Comparison of ENCODE assay signal across 25 cellular contexts in the genomic region with DNA sequence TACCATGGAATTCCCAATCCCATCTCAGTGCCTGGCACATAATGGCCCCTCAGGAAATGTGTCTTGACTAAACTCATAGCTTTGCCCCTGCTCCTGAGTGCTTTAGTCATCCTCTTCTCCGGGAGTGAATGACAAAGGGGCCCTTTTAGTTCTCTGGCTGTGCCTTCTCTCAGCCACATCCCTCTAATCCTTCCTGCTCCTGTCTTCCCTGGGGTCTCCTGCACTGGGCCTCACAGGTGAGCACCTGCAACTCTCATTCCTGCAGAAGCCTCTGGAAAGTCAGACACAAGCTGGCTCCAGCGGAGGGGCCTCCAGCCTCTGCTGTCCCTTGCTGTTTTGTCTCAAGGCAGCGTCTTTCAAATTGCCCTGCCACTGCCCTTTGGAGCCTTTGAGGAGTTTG. TPM values are rescaled to one million over a fixed set of nuclear protein-coding genes. Genes with fewer than 3 reads are reported as not detected.
"Had no signal": no experiment of that assay in that cellular context is flagged by ENCODE, and none has a peak within 500 bp of the region (broad histone marks: within the 10 kb centered on the region; RNA-seq: fewer than 3 reads in every experiment).

No MANE protein-coding gene starts in this region.

- H3K27ac ChIP-seq: brain microvascular endothelial cell, esophagus squamous epithelium, ovary, stomach, thoracic aorta, VCaP had no signal

- H3K27ac Mint-ChIP-seq: activated CD4-positive, alpha-beta T cell treated with anti-CD3 and anti-CD28 coated beads, Interleukin-2, amount 10 ng/mL, durations not matched to agents 7 days and 5 days; activated T-cell treated with anti-CD3 and anti-CD28 coated beads, Interleukin-2, amount 50 U/mL, for 24 hours; nephron progenitor cell had no signal

- H3K4me3 ChIP-seq: esophagus squamous epithelium, ovary, stomach, thoracic aorta had no signal

- H3K9me3 ChIP-seq: esophagus squamous epithelium, ovary, stomach, thoracic aorta had no signal

- H3K27me3 ChIP-seq: brain microvascular endothelial cell, ovary had no signal

- H3K36me3 Mint-ChIP-seq: activated naive CD4-positive, alpha-beta T cell treated with anti-CD3 and anti-CD28 coated beads, Interleukin-2, amount 50 U/mL, for 72 hours had no signal

- FAIRE-seq: endometrium, urothelium cell line had no signal

- H3K4me3 Mint-ChIP-seq: activated CD4-positive, alpha-beta T cell treated with anti-CD3 and anti-CD28 coated beads, Interleukin-2, amount 10 ng/mL, durations not matched to agents 7 days and 5 days; activated T-cell treated with anti-CD3 and anti-CD28 coated beads, Interleukin-2, amount 50 U/mL, for 24 hours had no signal

- H3K4me1 ChIP-seq: esophagus squamous epithelium, stomach had no signal

- H3K9me3 Mint-ChIP-seq: activated CD4-positive, alpha-beta T cell treated with anti-CD3 and anti-CD28 coated beads, Interleukin-2, amount 10 ng/mL, durations not matched to agents 7 days and 5 days; activated naive CD4-positive, alpha-beta T cell treated with anti-CD3 and anti-CD28 coated beads, Interleukin-2, amount 50 U/mL, for 72 hours; activated T-cell treated with anti-CD3 and anti-CD28 coated beads, Interleukin-2, amount 50 U/mL, for 24 hours; nephron progenitor cell had no signal

- H3K36me3 ChIP-seq: brain microvascular endothelial cell, esophagus squamous epithelium, ovary, stomach, thoracic aorta had no signal

- DNase-seq: activated CD4-positive, alpha-beta T cell treated with anti-CD3 and anti-CD28 coated beads, Interleukin-2, amount 10 ng/mL, durations not matched to agents 7 days and 5 days; activated CD8-positive, alpha-beta memory T cell treated with anti-CD3 and anti-CD28 coated beads for 24 hours; activated effector memory CD4-positive, alpha-beta T cell treated with Interleukin-2 at 50 U/mL for 16 hours; activated T-cell treated with anti-CD3 and anti-CD28 coated beads, Interleukin-2, amount 50 U/mL, for 24 hours; amygdala; brain microvascular endothelial cell; cerebellar nuclear complex; esophagus squamous epithelium; foreskin fibroblast; left ventricle myocardium superior; mesenchymal stem cell; nephron progenitor cell; stimulated activated CD4-positive, alpha-beta T cell treated with anti-CD3 and anti-CD28 coated beads, Interleukin-4, amount 100 ng/mL, for 1 hour; stimulated activated CD8-positive, alpha-beta memory T cell treated with anti-CD3 and anti-CD28 coated beads, Interleukin-4, amount 100 ng/mL, for 48 hours; stomach; T-helper 9 cell had no signal

RNA-seq across cellular contexts. Expression of gene ETV3L, which starts 14.0 kb away (rescaled TPM):
- total RNA-seq: activated CD4-positive, alpha-beta T cell treated with anti-CD3 and anti-CD28 coated beads, Interleukin-2, amount 10 ng/mL, durations not matched to agents 7 days and 5 days; activated naive CD4-positive, alpha-beta T cell treated with anti-CD3 and anti-CD28 coated beads, Interleukin-2, amount 50 U/mL, for 72 hours; dermis microvascular lymphatic vessel endothelial cell; esophagus squamous epithelium; kidney epithelial cell; left ventricle myocardium superior; ovary; renal cortical epithelial cell; stomach; thoracic aorta had no signal
- polyA plus RNA-seq: ovary, stomach had no signal
